ENCODE assay signal across 9 cellular contexts in the genomic region with DNA sequence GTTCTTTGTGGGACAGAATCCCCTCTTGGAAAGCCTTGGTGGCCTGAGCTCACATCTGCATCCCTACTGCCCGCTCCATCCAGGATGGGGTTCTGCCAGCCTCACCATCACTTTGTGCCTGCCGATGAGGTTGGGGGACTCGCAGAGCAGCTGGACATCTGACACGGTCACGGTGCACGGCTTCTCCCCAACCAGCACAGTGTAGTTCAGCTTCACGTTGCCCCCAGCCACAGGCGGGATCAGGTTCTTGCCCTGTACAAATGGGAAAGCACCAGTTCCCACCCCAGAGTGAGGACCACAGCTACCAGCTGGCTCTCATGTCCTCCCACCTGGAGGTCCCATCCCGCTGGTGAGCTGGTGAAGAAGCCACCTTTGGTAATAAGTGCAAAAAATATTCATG.
"Had no signal": no experiment of that assay in that cellular context is flagged by ENCODE, and none has a peak within 500 bp of the region (broad histone marks: within the 10 kb centered on the region; RNA-seq: fewer than 3 reads in every experiment).

No MANE protein-coding gene starts in this region.

- H2AFZ ChIP-seq: GM23338 had no signal

- H3K9ac ChIP-seq: KMS-11 had no signal

- H3K36me3 ChIP-seq: HAP-1 had no signal

- H3K4me3 ChIP-seq: GM23338, HAP-1 had no signal

- H3K4me1 ChIP-seq: HAP-1 had no signal

- H3K27ac ChIP-seq: HL-60, KMS-11 had no signal

- H3K4me2 ChIP-seq: GM23338, KMS-11 had no signal

- H3K9me3 ChIP-seq: HAP-1 had no signal

- ATAC-seq: GM23338, HCT116, HepG2 had no signal

- FAIRE-seq: HepG2 had no signal

- DNase-seq: H7, HFFc6, KBM-7 had no signal
